11 cellular contexts compared by ENCODE assay signal in genomic region chr2:190119257-190119656, GRCh38. TPM values are rescaled to one million over a fixed set of nuclear protein-coding genes. Genes with fewer than 3 reads are reported as not detected.
DNase-seq lines count a peak whose midpoint lies in the region; ATAC-seq and TF ChIP-seq lines count a peak whose summit lies in the region.
"Had no signal": no experiment of that assay in that cellular context is flagged by ENCODE, and none has a peak within 500 bp of the region (broad histone marks: within the 10 kb centered on the region; RNA-seq: fewer than 3 reads in every experiment).

No MANE protein-coding gene starts in this region.

- no peaks in the 10 kb centered on the region for H3K9me3 Mint-ChIP-seq in activated T-helper 1 cell treated with anti-CD3 and anti-CD28 coated beads, Interleukin-12 subunit alpha, Interleukin-12 subunit beta, Interleukin-2, Interleukin-4 antibody, amounts not matched to agents 30 ng/mL and 10 ng/mL and 1 ng/mL, durations not matched to agents 14 hours and 24 hours and 36 hours

- H3K27me3 ChIP-seq in left ventricle myocardium inferior (ENCODE audit: low read depth) (no peaks in the 10 kb centered on the region), trophoblast cell (ENCODE audit: insufficient read depth, low read length) (no peaks in the 10 kb centered on the region), prostate gland (replicated peaks; ENCODE audit: insufficient read depth) (no peaks in the 10 kb centered on the region)

- H4K8ac ChIP-seq in trophoblast cell (ENCODE audit: low read depth, low read length), result no peak overlapping the region

- no peak overlapping the region for H3K14ac ChIP-seq in trophoblast cell (ENCODE audit: low read length)

- WGBS in trophoblast cell (ENCODE audit: extremely low coverage, insufficient coverage, insufficient read length), result no CpG with 5 or more reads among the region's 14 CpGs
- 88% methylated on average over 14 of the region's 14 CpGs for WGBS in prostate gland

- H3K4me1 ChIP-seq in left ventricle myocardium inferior, result peaks cover 8% of the 10 kb centered on the region
- peaks cover 0 to 3% of the 10 kb centered on the region in 2 experiments for H3K4me1 ChIP-seq in trophoblast cell (ENCODE audit: control insufficient read depth in 1 of 2, insufficient read depth in 2 of 2, low read length in 2 of 2)
- no peaks in the 10 kb centered on the region for H3K4me1 ChIP-seq in prostate gland (replicated peaks)

- H3K79me2 ChIP-seq in trophoblast cell (ENCODE audit: control insufficient read depth, insufficient read depth, low read length, poor library complexity), result no peaks in the 10 kb centered on the region

- no peak overlapping the region for H2BK5ac ChIP-seq in trophoblast cell (ENCODE audit: low read depth, low read length, poor library complexity)

- no peak overlapping the region for H2BK12ac ChIP-seq in trophoblast cell (ENCODE audit: low read length)

- ATAC-seq in GM18517 (IDR thresholded peaks at IDR 0.05; ENCODE audit: unreplicated experiment) (no peak), HG03175 (IDR thresholded peaks at IDR 0.05; ENCODE audit: unreplicated experiment) (no peak)

- H3K27me3 Mint-ChIP-seq in activated T-helper 1 cell treated with anti-CD3 and anti-CD28 coated beads, Interleukin-12 subunit alpha, Interleukin-12 subunit beta, Interleukin-2, Interleukin-4 antibody, amounts not matched to agents 30 ng/mL and 10 ng/mL and 1 ng/mL, durations not matched to agents 14 hours and 24 hours and 36 hours (ENCODE audit: insufficient read depth), result peaks cover 5% of the 10 kb centered on the region

- TF ChIP-seq POLR2A in prostate gland (IDR thresholded peaks at IDR 0.05), result no peak

- H3K4me3 Mint-ChIP-seq in activated T-helper 1 cell treated with anti-CD3 and anti-CD28 coated beads, Interleukin-12 subunit alpha, Interleukin-12 subunit beta, Interleukin-2, Interleukin-4 antibody, amounts not matched to agents 30 ng/mL and 10 ng/mL and 1 ng/mL, durations not matched to agents 14 hours and 24 hours and 36 hours, result peak overlapping the region; percentile 27

- H3K9me3 ChIP-seq in left ventricle myocardium inferior (replicated peaks) (no peaks in the 10 kb centered on the region), trophoblast cell (ENCODE audit: insufficient read depth, low read depth, low read length) (peaks cover 1% of the 10 kb centered on the region), prostate gland (no peaks in the 10 kb centered on the region)

- TF ChIP-seq CTCF in left ventricle myocardium inferior (IDR thresholded peaks at IDR 0.05; ENCODE audit: borderline replicate concordance) (no peak), prostate gland (IDR thresholded peaks at IDR 0.05) (no peak)

- H3K27ac ChIP-seq in left ventricle myocardium inferior (replicated peaks) (no peak overlapping the region), trophoblast cell (ENCODE audit: low read depth, low read length) (no peak overlapping the region), prostate gland (no peak overlapping the region)

- H4K91ac ChIP-seq in trophoblast cell (ENCODE audit: low read depth, low read length), result no peak overlapping the region

- no peak overlapping the region for H2AFZ ChIP-seq in trophoblast cell (ENCODE audit: insufficient read depth, low read length, poor library complexity)

- peak overlapping the region; percentile 75 for H3K4me2 ChIP-seq in trophoblast cell (ENCODE audit: low read length)

- no peak overlapping the region for H3K9ac ChIP-seq in trophoblast cell (ENCODE audit: low read length)

- intact Hi-C loops in activated T-helper 1 cell treated with anti-CD3 and anti-CD28 coated beads, Interleukin-12 subunit alpha, Interleukin-12 subunit beta, Interleukin-2, Interleukin-4 antibody, amounts not matched to agents 30 ng/mL and 10 ng/mL and 1 ng/mL, durations not matched to agents 14 hours and 24 hours and 36 hours (cut with micrococcal nuclease), result no loop called here
- intact Hi-C loops in left ventricle myocardium inferior (cut with micrococcal nuclease) (no loop called here), prostate gland (cut with DNase I) (no loop called here)

- H3K4me1 Mint-ChIP-seq in activated T-helper 1 cell treated with anti-CD3 and anti-CD28 coated beads, Interleukin-12 subunit alpha, Interleukin-12 subunit beta, Interleukin-2, Interleukin-4 antibody, amounts not matched to agents 30 ng/mL and 10 ng/mL and 1 ng/mL, durations not matched to agents 14 hours and 24 hours and 36 hours (ENCODE audit: low read depth), result no peaks in the 10 kb centered on the region

- H3K27ac Mint-ChIP-seq in activated T-helper 1 cell treated with anti-CD3 and anti-CD28 coated beads, Interleukin-12 subunit alpha, Interleukin-12 subunit beta, Interleukin-2, Interleukin-4 antibody, amounts not matched to agents 30 ng/mL and 10 ng/mL and 1 ng/mL, durations not matched to agents 14 hours and 24 hours and 36 hours, result no peak overlapping the region

- no peak overlapping the region for H4K12ac ChIP-seq in trophoblast cell (ENCODE audit: low read depth, low read length)

- H3K36me3 ChIP-seq in left ventricle myocardium inferior, result no peaks in the 10 kb centered on the region
- H3K36me3 ChIP-seq in trophoblast cell (ENCODE audit: control insufficient read depth in 1 of 2, insufficient read depth in 2 of 2, low read length in 2 of 2), result no peaks in the 10 kb centered on the region
- no peaks in the 10 kb centered on the region for H3K36me3 ChIP-seq in prostate gland

- no peak overlapping the region for H3K23ac ChIP-seq in trophoblast cell (ENCODE audit: low read length)

- H3K18ac ChIP-seq in trophoblast cell (ENCODE audit: low read length), result no peak overlapping the region

- H3K79me1 ChIP-seq in trophoblast cell (ENCODE audit: low read length), result no peaks in the 10 kb centered on the region

- H3K36me3 Mint-ChIP-seq in activated T-helper 1 cell treated with anti-CD3 and anti-CD28 coated beads, Interleukin-12 subunit alpha, Interleukin-12 subunit beta, Interleukin-2, Interleukin-4 antibody, amounts not matched to agents 30 ng/mL and 10 ng/mL and 1 ng/mL, durations not matched to agents 14 hours and 24 hours and 36 hours (ENCODE audit: low read depth), result peaks cover 2% of the 10 kb centered on the region

- H2BK120ac ChIP-seq in trophoblast cell (ENCODE audit: insufficient read depth, low read length, poor library complexity), result no peak overlapping the region

- H3K4me3 ChIP-seq in left ventricle myocardium inferior (peak overlapping the region; percentile 58), trophoblast cell (ENCODE audit: low read depth, low read length) (peak overlapping the region; percentile 60), prostate gland (no peak overlapping the region)

- no peak overlapping the region for H2AK5ac ChIP-seq in trophoblast cell (ENCODE audit: low read length)

- DNase-seq in GOT3 (lab: John Stamatoyannopoulos, UW) (peak; percentile 5), left ventricle myocardium inferior (peak; percentile 27), trophoblast cell (no peak), COR-L47 (lab: John Stamatoyannopoulos, UW) (no peak), prostate gland (ENCODE audit: low spot score) (no peak)
- DNase-seq in activated T-helper 1 cell treated with anti-CD3 and anti-CD28 coated beads, Interleukin-12 subunit alpha, Interleukin-12 subunit beta, Interleukin-2, Interleukin-4 antibody, amounts not matched to agents 30 ng/mL and 10 ng/mL and 1 ng/mL, durations not matched to agents 14 hours and 24 hours and 36 hours (ENCODE audit: low spot score), result no peak
- DNase-seq: foreskin fibroblast, IMR-90 had no signal

- no peak overlapping the region for H3K4ac ChIP-seq in trophoblast cell (ENCODE audit: low read depth, low read length)

RNA-seq across cellular contexts. Expression of gene MSTN, which starts 56.7 kb away (rescaled TPM):
- not detected in 2 replicates for total RNA-seq in activated T-helper 1 cell treated with anti-CD3 and anti-CD28 coated beads, Interleukin-12 subunit alpha, Interleukin-12 subunit beta, Interleukin-2, Interleukin-4 antibody, amounts not matched to agents 30 ng/mL and 10 ng/mL and 1 ng/mL, durations not matched to agents 14 hours and 24 hours and 36 hours
- total RNA-seq in left ventricle myocardium inferior (not detected), prostate gland (under 1 TPM; 0.05 to 0.34 TPM)
- 0.05 and 0.06 TPM in 2 replicates for polyA plus RNA-seq in trophoblast cell (2013)
- total RNA-seq: T-helper 2 cell treated with Interferon-gamma antibody and Interleukin-4, amounts not matched to agents 100 ng/mL and 5 ng/mL, for 36 hours had no signal
- polyA plus RNA-seq: IMR-90 had no signal

Comparison
In these comparisons a context has a peak if more than half of its experiments do, and no peak if none do; other contexts are left out.
1. DNase-seq: peak in GOT3 (single experiment) and left ventricle myocardium inferior (single experiment); none in activated T-helper 1 cell treated with anti-CD3 and anti-CD28 coated beads, Interleukin-12 subunit alpha, Interleukin-12 subunit beta, Interleukin-2, Interleukin-4 antibody, amounts not matched to agents 30 ng/mL and 10 ng/mL and 1 ng/mL, durations not matched to agents 14 hours and 24 hours and 36 hours (single experiment), trophoblast cell (0 of 2), COR-L47 (single experiment) and prostate gland (single experiment).
2. H3K4me3 ChIP-seq: peak in left ventricle myocardium inferior (single experiment) and trophoblast cell (single experiment); none in prostate gland (0 of 2).